10 cellular contexts compared by ENCODE assay signal in the genomic region with DNA sequence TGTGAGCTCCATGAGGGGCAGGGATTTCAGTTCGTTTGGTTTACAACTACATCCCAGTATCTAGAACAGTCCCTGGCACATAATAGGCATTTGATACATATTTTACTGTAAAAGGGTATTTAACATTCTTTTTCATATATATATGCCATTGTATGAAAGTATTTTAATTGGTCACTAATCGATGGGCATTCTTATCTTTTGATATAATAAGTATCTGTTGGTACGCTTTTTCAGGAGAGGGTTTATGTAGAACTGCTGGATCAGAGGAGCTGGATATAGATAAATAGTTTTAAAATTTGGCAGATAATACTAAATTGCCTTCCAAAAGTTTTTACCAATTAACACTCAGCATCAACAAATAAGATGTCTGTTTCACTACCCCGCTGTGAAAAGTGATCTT. TPM values are rescaled to one million over a fixed set of nuclear protein-coding genes. Genes with fewer than 3 reads are reported as not detected.
DNase-seq lines count a peak whose midpoint lies in the region; ATAC-seq and TF ChIP-seq lines count a peak whose summit lies in the region.
"Had no signal": no experiment of that assay in that cellular context is flagged by ENCODE, and none has a peak within 500 bp of the region (broad histone marks: within the 10 kb centered on the region; RNA-seq: fewer than 3 reads in every experiment).

No MANE protein-coding gene starts in this region.

- H3K36me3 ChIP-seq in right atrium auricular region (no peaks in the 10 kb centered on the region), muscle layer of colon (ENCODE audit: insufficient read depth, low read length) (no peaks in the 10 kb centered on the region)

- H3K9me3 Mint-ChIP-seq in chondrocyte (ENCODE audit: low read depth), result no peaks in the 10 kb centered on the region

- ATAC-seq in left ventricle myocardium superior, result no peak

- no peak overlapping the region for H3K27ac Mint-ChIP-seq in chondrocyte (ENCODE audit: unreplicated experiment)
- H3K27ac Mint-ChIP-seq: activated T-cell treated with anti-CD3 and anti-CD28 coated beads, Interleukin-2, amount 50 U/mL, for 72 hours had no signal

- H3K4me1 Mint-ChIP-seq in chondrocyte (ENCODE audit: low read depth), result peaks cover 8% of the 10 kb centered on the region

- TF ChIP-seq CTCF in right atrium auricular region (IDR thresholded peaks at IDR 0.05) (no peak), coronary artery (IDR thresholded peaks at IDR 0.05) (no peak), chondrocyte (IDR thresholded peaks at IDR 0.05) (no peak)

- H3K36me3 Mint-ChIP-seq in chondrocyte (ENCODE audit: low read depth), result no peaks in the 10 kb centered on the region

- H3K27me3 ChIP-seq in right atrium auricular region (no peaks in the 10 kb centered on the region), muscle layer of colon (ENCODE audit: control insufficient read depth in 1 of 2, insufficient read depth in 2 of 2, low read length in 2 of 2) (no peaks in the 10 kb centered on the region)

- H3K4me1 ChIP-seq in right atrium auricular region (peaks cover 0 to 28% of the 10 kb centered on the region in 2 donors), muscle layer of colon (ENCODE audit: insufficient read depth, low read length) (peaks cover 28% of the 10 kb centered on the region)

- H3K27ac ChIP-seq in right atrium auricular region (peak overlapping the region; percentile 93), coronary artery (peak overlapping the region; percentile 94 to 97), muscle layer of colon (ENCODE audit: low read depth, low read length) (peak overlapping the region; percentile 80)

- H3K27me3 Mint-ChIP-seq in chondrocyte (ENCODE audit: low read depth), result no peaks in the 10 kb centered on the region

- H3K9ac ChIP-seq in muscle layer of colon (ENCODE audit: low read length), result peak overlapping the region; percentile 96

- H3K4me3 Mint-ChIP-seq in chondrocyte (ENCODE audit: unreplicated experiment), result no peak overlapping the region

- H3K9me3 ChIP-seq in right atrium auricular region (no peaks in the 10 kb centered on the region), muscle layer of colon (ENCODE audit: low read length) (no peaks in the 10 kb centered on the region)

- no peak for DNase-seq in right atrium auricular region (ENCODE audit: low spot score)
- DNase-seq in left ventricle myocardium superior, result no peak
- DNase-seq in coronary artery (ENCODE audit: low spot score), result no peak
- no peak for DNase-seq in iPS-NIHi11 (ENCODE audit: low spot score)
- DNase-seq in chondrocyte (ENCODE audit: low spot score), result no peak
- no peak for DNase-seq in OCI-M2 (lab: John Stamatoyannopoulos, UW; ENCODE audit: unreplicated experiment)
- DNase-seq in NCI-H1694 (lab: John Stamatoyannopoulos, UW), result no peak
- DNase-seq: activated T-cell treated with anti-CD3 and anti-CD28 coated beads, Interleukin-2, amount 50 U/mL, for 72 hours; C1 segment of cervical spinal cord had no signal

- intact Hi-C loops in left ventricle myocardium superior (cut with micrococcal nuclease), result no loop called here

- H3K4me3 ChIP-seq in right atrium auricular region, result peak overlapping the region; percentile 71 to 75
- H3K4me3 ChIP-seq in coronary artery, result peak overlapping the region; percentile 91
- peak overlapping the region; percentile 52 to 93 for H3K4me3 ChIP-seq in muscle layer of colon (ENCODE audit: low read depth in 1 of 2, low read length in 2 of 2)

RNA-seq across cellular contexts. Expression of a gene that starts 1.0 kb away (rescaled TPM):
- 10 to 100 TPM; 42.6 to 48.2 TPM for total RNA-seq in right atrium auricular region
- total RNA-seq in left ventricle myocardium superior, result 47.0 TPM
- total RNA-seq in chondrocyte, result 39.8 to 61.3 TPM (median 60.4 TPM) in 3 replicates
